Comparison of ENCODE assay signal across 13 cellular contexts in the genomic region with DNA sequence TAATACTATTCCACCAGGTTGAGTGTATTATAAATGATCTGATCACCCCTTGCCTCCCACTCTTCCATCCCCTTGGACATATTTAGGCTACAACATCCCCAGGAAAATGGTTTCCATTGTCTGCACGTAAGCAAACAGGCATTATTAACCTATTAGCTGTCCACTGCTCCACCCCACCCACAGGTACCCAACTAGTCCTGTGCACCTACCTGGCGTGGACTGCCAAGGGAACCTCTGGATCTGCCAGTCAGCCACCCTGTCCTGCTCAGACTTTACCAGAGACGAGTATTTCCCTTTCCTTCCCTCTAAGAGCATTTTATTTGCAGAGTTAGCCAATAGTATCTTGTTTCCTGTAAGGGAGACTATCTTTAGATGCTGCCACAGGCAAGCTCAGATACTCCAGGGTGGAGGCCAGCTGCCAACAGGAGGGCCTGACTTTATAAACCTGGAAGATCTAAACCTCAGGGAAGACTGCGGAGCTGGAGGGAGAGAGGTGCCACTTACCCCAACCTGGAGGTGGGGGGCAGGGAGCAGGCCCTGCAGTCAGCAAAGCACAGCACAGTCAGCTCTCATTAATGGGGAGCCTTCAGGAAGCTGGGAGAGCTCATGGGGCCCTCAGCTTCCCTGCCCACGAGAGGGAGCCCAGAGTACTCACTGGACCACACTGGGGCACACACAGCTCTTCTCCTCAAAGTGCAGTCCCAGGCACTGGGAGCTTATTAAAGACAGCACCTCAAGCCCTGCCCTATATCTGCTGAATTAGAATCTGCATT. TPM values are rescaled to one million over a fixed set of nuclear protein-coding genes. Genes with fewer than 3 reads are reported as not detected.
DNase-seq lines count a peak whose midpoint lies in the region; FAIRE-seq and TF ChIP-seq lines count a peak whose summit lies in the region.
"Had no signal": no experiment of that assay in that cellular context is flagged by ENCODE, and none has a peak within 500 bp of the region (broad histone marks: within the 10 kb centered on the region; RNA-seq: fewer than 3 reads in every experiment).

A gene with protein sequence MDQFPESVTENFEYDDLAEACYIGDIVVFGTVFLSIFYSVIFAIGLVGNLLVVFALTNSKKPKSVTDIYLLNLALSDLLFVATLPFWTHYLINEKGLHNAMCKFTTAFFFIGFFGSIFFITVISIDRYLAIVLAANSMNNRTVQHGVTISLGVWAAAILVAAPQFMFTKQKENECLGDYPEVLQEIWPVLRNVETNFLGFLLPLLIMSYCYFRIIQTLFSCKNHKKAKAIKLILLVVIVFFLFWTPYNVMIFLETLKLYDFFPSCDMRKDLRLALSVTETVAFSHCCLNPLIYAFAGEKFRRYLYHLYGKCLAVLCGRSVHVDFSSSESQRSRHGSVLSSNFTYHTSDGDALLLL (minus strand): TSS at position 292 of the 773 bp plus-strand sequence. CDS start 13,527 bp downstream, outside the sequence.

- no peak for DNase-seq in activated CD4-positive, alpha-beta memory T cell treated with anti-CD3 and anti-CD28 coated beads, Interleukin-2, amount 10 ng/mL, durations not matched to agents 7 days and 5 days
- DNase-seq in activated CD4-positive, alpha-beta memory T cell treated with anti-CD3 and anti-CD28 coated beads for 36 hours: no peak
- DNase-seq in SHP77 treated with DMSO at 0.1 percent for 48 hours (lab: John Stamatoyannopoulos, UW): peak; percentile 21
- peak; percentile 44 for DNase-seq in globus pallidus (ENCODE audit: low spot score)
- no peak for DNase-seq in smooth muscle cell (lab: John Stamatoyannopoulos, UW; ENCODE audit: unreplicated experiment)
- no peak for DNase-seq in NCI-H524 treated with DMSO at 0.1 percent for 48 hours (lab: John Stamatoyannopoulos, UW)
- no peak for DNase-seq in RCC 7860 (ENCODE audit: low spot score)
- DNase-seq in putamen (ENCODE audit: low spot score): no peak
- DNase-seq: activated naive CD4-positive, alpha-beta T cell; GOT3; NCI-H526 treated with DMSO at 0.1 percent for 48 hours had no signal

- peaks cover 5% of the 10 kb centered on the region for H3K36me3 Mint-ChIP-seq in activated CD4-positive, alpha-beta memory T cell treated with anti-CD3 and anti-CD28 coated beads, Interleukin-2, amount 10 ng/mL, durations not matched to agents 7 days and 5 days (ENCODE audit: low read depth)
- no peaks in the 10 kb centered on the region for H3K36me3 Mint-ChIP-seq in activated CD4-positive, alpha-beta memory T cell treated with anti-CD3 and anti-CD28 coated beads for 36 hours

- no peaks in the 10 kb centered on the region for H3K27me3 ChIP-seq in smooth muscle cell (ENCODE audit: low read depth)

- POLR2A ChIA-PET in activated CD4-positive, alpha-beta memory T cell treated with anti-CD3 and anti-CD28 coated beads, Interleukin-2, amount 10 ng/mL, durations not matched to agents 7 days and 5 days (lab: Charles Lee): interaction anchor here (1.6 to 4.9 kb wide), 2 partner anchors 11 to 142 kb away, joined by 3 to 27 read pairs; no protein-coding TSS in a partner anchor
- POLR2A ChIA-PET in activated CD4-positive, alpha-beta memory T cell treated with anti-CD3 and anti-CD28 coated beads for 36 hours (lab: Charles Lee): no interaction called here

- TF ChIP-seq CTCF in smooth muscle cell (IDR thresholded peaks at IDR 0.05; ENCODE audit: borderline replicate concordance, insufficient read depth, poor library complexity, severe bottlenecking): no peak

- H2AFZ ChIP-seq in smooth muscle cell (ENCODE audit: low read depth): peak within 1 kb of the TSS; percentile 54

- CTCF ChIA-PET in activated CD4-positive, alpha-beta memory T cell treated with anti-CD3 and anti-CD28 coated beads, Interleukin-2, amount 10 ng/mL, durations not matched to agents 7 days and 5 days (lab: Charles Lee): interaction anchor here (0.7 to 16.9 kb wide), 8 partner anchors 9 to 90 kb away, joined by 3 to 230 read pairs (median 5); a partner anchor contains a TSS
- CTCF ChIA-PET in activated CD4-positive, alpha-beta memory T cell treated with anti-CD3 and anti-CD28 coated beads for 36 hours (lab: Charles Lee): interaction anchor here (0.8 to 6.2 kb wide), 6 partner anchors 8 to 96 kb away, joined by 3 to 52 read pairs (median 4); no protein-coding TSS in a partner anchor

- H3K4me3 ChIP-seq in smooth muscle cell: no peak within 1 kb of the TSS

- no peaks in the 10 kb centered on the region for H3K9me3 Mint-ChIP-seq in activated CD4-positive, alpha-beta memory T cell treated with anti-CD3 and anti-CD28 coated beads, Interleukin-2, amount 10 ng/mL, durations not matched to agents 7 days and 5 days
- no peaks in the 10 kb centered on the region for H3K9me3 Mint-ChIP-seq in activated CD4-positive, alpha-beta memory T cell treated with anti-CD3 and anti-CD28 coated beads for 36 hours

- H3K4me1 Mint-ChIP-seq in activated CD4-positive, alpha-beta memory T cell treated with anti-CD3 and anti-CD28 coated beads, Interleukin-2, amount 10 ng/mL, durations not matched to agents 7 days and 5 days: peaks cover 86% of the 10 kb centered on the region
- H3K4me1 Mint-ChIP-seq in activated CD4-positive, alpha-beta memory T cell treated with anti-CD3 and anti-CD28 coated beads for 36 hours (ENCODE audit: low read depth): peaks cover 15% of the 10 kb centered on the region

- H3K36me3 ChIP-seq in smooth muscle cell (ENCODE audit: low read depth): no peaks in the 10 kb centered on the region

- no peak for FAIRE-seq in RCC 7860 (lab: Jason Lieb, UNC)
- FAIRE-seq: G401.6, TTC549 had no signal

- H4K20me1 ChIP-seq in smooth muscle cell (ENCODE audit: low read depth): no peaks in the 10 kb centered on the region

- H3K27me3 Mint-ChIP-seq in activated CD4-positive, alpha-beta memory T cell treated with anti-CD3 and anti-CD28 coated beads, Interleukin-2, amount 10 ng/mL, durations not matched to agents 7 days and 5 days: peaks cover 11% of the 10 kb centered on the region
- H3K27me3 Mint-ChIP-seq in activated CD4-positive, alpha-beta memory T cell treated with anti-CD3 and anti-CD28 coated beads for 36 hours: no peaks in the 10 kb centered on the region

- H3K4me1 ChIP-seq in smooth muscle cell (ENCODE audit: low read depth): no peaks in the 10 kb centered on the region

- no peak within 1 kb of the TSS for H3K27ac ChIP-seq in smooth muscle cell (ENCODE audit: low read depth)

- WGBS in smooth muscle cell (ENCODE audit: low lambda C conversion rate): 70% methylated on average over 5 of the region's 5 CpGs

- no peaks in the 10 kb centered on the region for H3F3A ChIP-seq in smooth muscle cell (ENCODE audit: low read depth)

- no peak within 1 kb of the TSS for H3K4me2 ChIP-seq in smooth muscle cell

- no peak within 1 kb of the TSS for H3K27ac Mint-ChIP-seq in activated CD4-positive, alpha-beta memory T cell treated with anti-CD3 and anti-CD28 coated beads, Interleukin-2, amount 10 ng/mL, durations not matched to agents 7 days and 5 days
- H3K27ac Mint-ChIP-seq in activated CD4-positive, alpha-beta memory T cell treated with anti-CD3 and anti-CD28 coated beads for 36 hours: no peak within 1 kb of the TSS

- no peaks in the 10 kb centered on the region for H3K9me3 ChIP-seq in smooth muscle cell (replicated peaks; ENCODE audit: low read depth)

- H3K79me2 ChIP-seq in smooth muscle cell (ENCODE audit: low read depth): no peaks in the 10 kb centered on the region

- no peak within 1 kb of the TSS for H3K9ac ChIP-seq in smooth muscle cell (ENCODE audit: low read depth)

- H3K4me3 Mint-ChIP-seq in activated CD4-positive, alpha-beta memory T cell treated with anti-CD3 and anti-CD28 coated beads, Interleukin-2, amount 10 ng/mL, durations not matched to agents 7 days and 5 days: peak within 1 kb of the TSS; percentile 50
- H3K4me3 Mint-ChIP-seq in activated CD4-positive, alpha-beta memory T cell treated with anti-CD3 and anti-CD28 coated beads for 36 hours: no peak within 1 kb of the TSS

- intact Hi-C loops in activated CD4-positive, alpha-beta memory T cell treated with anti-CD3 and anti-CD28 coated beads for 36 hours (cut with micrococcal nuclease): no loop called here

RNA-seq across cellular contexts. Expression of the gene that starts here (rescaled TPM):
- total RNA-seq in activated CD4-positive, alpha-beta memory T cell treated with anti-CD3 and anti-CD28 coated beads, Interleukin-2, amount 10 ng/mL, durations not matched to agents 7 days and 5 days: 1 to 10 TPM; 5.5 to 6.2 TPM
- under 1 TPM; 0.07 to 0.21 TPM for total RNA-seq in activated CD4-positive, alpha-beta memory T cell treated with anti-CD3 and anti-CD28 coated beads for 36 hours
- total RNA-seq in smooth muscle cell: 0.31 TPM in 1 of 2 replicates, not detected in the other
- 0.70 TPM in 1 of 2 replicates, not detected in the other for polyA plus RNA-seq in smooth muscle cell

Comparison
In these comparisons a context has a peak if more than half of its experiments do, and no peak if none do; other contexts are left out.
1. DNase-seq: peak in SHP77 treated with DMSO at 0.1 percent for 48 hours (single experiment) and globus pallidus (single experiment); none in activated CD4-positive, alpha-beta memory T cell treated with anti-CD3 and anti-CD28 coated beads, Interleukin-2, amount 10 ng/mL, durations not matched to agents 7 days and 5 days (single experiment), activated CD4-positive, alpha-beta memory T cell treated with anti-CD3 and anti-CD28 coated beads for 36 hours (single experiment), smooth muscle cell (single experiment), NCI-H524 treated with DMSO at 0.1 percent for 48 hours (single experiment), RCC 7860 (single experiment) and putamen (single experiment).